Comparison of ENCODE assay signal across 18 cellular contexts in the genomic region with DNA sequence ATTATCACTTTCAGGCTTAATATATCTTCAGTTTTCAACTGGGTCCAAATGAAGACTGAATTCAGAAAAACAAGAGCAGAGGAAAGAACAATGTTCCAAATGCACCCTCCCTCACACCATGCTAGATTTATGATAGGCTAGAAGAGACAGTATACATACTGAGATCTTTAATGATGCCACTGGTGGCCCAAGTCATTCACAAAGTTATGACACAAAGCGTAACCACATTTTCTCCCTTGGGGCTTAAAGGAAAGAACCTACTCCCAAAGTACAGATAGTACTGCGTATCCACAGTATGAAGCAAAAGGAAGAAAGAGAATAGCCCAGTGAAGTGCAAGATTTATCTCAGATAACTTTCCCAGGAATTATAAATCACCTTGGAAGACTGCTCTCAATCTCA.
"Had no signal": no experiment of that assay in that cellular context is flagged by ENCODE, and none has a peak within 500 bp of the region (broad histone marks: within the 10 kb centered on the region; RNA-seq: fewer than 3 reads in every experiment).

No MANE protein-coding gene starts in this region.

- H3K36me3 Mint-ChIP-seq: activated CD4-positive, alpha-beta memory T cell treated with anti-CD3 and anti-CD28 coated beads for 36 hours; activated naive CD4-positive, alpha-beta T cell treated with anti-CD3 and anti-CD28 coated beads, Interleukin-2, amount 10 ng/mL, durations not matched to agents 7 days and 5 days had no signal

- ATAC-seq: activated CD4-positive, alpha-beta T cell treated with anti-CD3 and anti-CD28 coated beads for 36 hours; gastroesophageal sphincter; heart right ventricle; left cardiac atrium; lower lobe of right lung had no signal

- H3K4me1 Mint-ChIP-seq: activated CD4-positive, alpha-beta T cell treated with anti-CD3 and anti-CD28 coated beads for 36 hours; activated naive CD4-positive, alpha-beta T cell treated with anti-CD3 and anti-CD28 coated beads, Interleukin-2, amount 10 ng/mL, durations not matched to agents 7 days and 5 days had no signal

- DNase-seq: activated CD4-positive, alpha-beta memory T cell treated with anti-CD3 and anti-CD28 coated beads for 36 hours; activated CD4-positive, alpha-beta T cell treated with anti-CD3 and anti-CD28 coated beads for 36 hours; activated naive CD4-positive, alpha-beta T cell treated with anti-CD3 and anti-CD28 coated beads, Interleukin-2, amount 10 ng/mL, durations not matched to agents 7 days and 5 days; activated T-cell treated with anti-CD3 and anti-CD28 coated beads, Interleukin-2, amount 50 U/mL, for 24 hours; erythroblast; heart right ventricle; left cardiac atrium; lower lobe of right lung; nephron progenitor cell; occipital lobe; stimulated activated CD4-positive, alpha-beta T cell treated with anti-CD3 and anti-CD28 coated beads, Interleukin-4, amount 100 ng/mL, for 1 hour; stimulated activated naive CD4-positive, alpha-beta T cell treated with Interleukin-2 at 50 U/mL for 16 hours; substantia nigra; uterus had no signal

- H3K27ac Mint-ChIP-seq: activated CD4-positive, alpha-beta memory T cell treated with anti-CD3 and anti-CD28 coated beads for 36 hours; activated CD4-positive, alpha-beta T cell treated with anti-CD3 and anti-CD28 coated beads for 36 hours; activated naive CD4-positive, alpha-beta T cell treated with anti-CD3 and anti-CD28 coated beads, Interleukin-2, amount 10 ng/mL, durations not matched to agents 7 days and 5 days; activated T-cell treated with anti-CD3 and anti-CD28 coated beads, Interleukin-2, amount 50 U/mL, for 24 hours; nephron progenitor cell; progenitor cell of endocrine pancreas had no signal

- H3K9me3 Mint-ChIP-seq: nephron progenitor cell had no signal

- H3K4me3 ChIP-seq: gastroesophageal sphincter, heart right ventricle, lower lobe of right lung, right atrium auricular region, tibial nerve, uterus had no signal

- H3K27ac ChIP-seq: gastroesophageal sphincter, heart right ventricle, lower lobe of right lung, right atrium auricular region, uterus had no signal

- H3K27me3 Mint-ChIP-seq: activated CD4-positive, alpha-beta memory T cell treated with anti-CD3 and anti-CD28 coated beads for 36 hours; activated CD4-positive, alpha-beta T cell treated with anti-CD3 and anti-CD28 coated beads for 36 hours; activated naive CD4-positive, alpha-beta T cell treated with anti-CD3 and anti-CD28 coated beads, Interleukin-2, amount 10 ng/mL, durations not matched to agents 7 days and 5 days; activated T-cell treated with anti-CD3 and anti-CD28 coated beads, Interleukin-2, amount 50 U/mL, for 24 hours had no signal

- H3K4me3 Mint-ChIP-seq: activated CD4-positive, alpha-beta memory T cell treated with anti-CD3 and anti-CD28 coated beads for 36 hours; activated CD4-positive, alpha-beta T cell treated with anti-CD3 and anti-CD28 coated beads for 36 hours; activated naive CD4-positive, alpha-beta T cell treated with anti-CD3 and anti-CD28 coated beads, Interleukin-2, amount 10 ng/mL, durations not matched to agents 7 days and 5 days; activated T-cell treated with anti-CD3 and anti-CD28 coated beads, Interleukin-2, amount 50 U/mL, for 24 hours; nephron progenitor cell had no signal
